ENCODE assay signal across 1 cellular context in genomic region chr4:48015678-48016077, GRCh38.
TF ChIP-seq lines count a peak whose summit lies in the region.

No MANE protein-coding gene starts in this region.

TF ChIP-seq in HepG2, 621 proteins besides CTCF, POLR2A, EP300 and RAD21:
- peak; percentile 66 for TF ChIP-seq ZMYM3 (CRISPR knock-in tag; IDR thresholded peaks at IDR 0.05)
- peak; percentile 61 for TF ChIP-seq ZNF460 (CRISPR knock-in tag; IDR thresholded peaks at IDR 0.05; ENCODE audit: borderline replicate concordance)
- no peak for TF ChIP-seq ZNF329 (CRISPR knock-in tag; IDR thresholded peaks at IDR 0.05; ENCODE audit: low read depth)
- no peak for TF ChIP-seq ZNF609 (CRISPR knock-in tag; IDR thresholded peaks at IDR 0.05; ENCODE audit: borderline replicate concordance)
- no peak for TF ChIP-seq ZNF616 (CRISPR knock-in tag; IDR thresholded peaks at IDR 0.05; ENCODE audit: low read depth)
- no peak for TF ChIP-seq ZNF263 (CRISPR knock-in tag; IDR thresholded peaks at IDR 0.05)
- TF ChIP-seq REST (IDR thresholded peaks at IDR 0.05; ENCODE audit: borderline replicate concordance in 1 of 2, low read depth in 1 of 2, low read length in 2 of 2), result no peak
- no peak for TF ChIP-seq TOPORS (CRISPR knock-in tag; IDR thresholded peaks at IDR 0.05)
- TF ChIP-seq MAX (IDR thresholded peaks at IDR 0.05), result 0 out of 2 replicates have a peak, but pooled peaks have one; percentile 3
- TF ChIP-seq ZFP36 (IDR thresholded peaks at IDR 0.05; ENCODE audit: borderline replicate concordance, low read depth, low read length, partially characterized antibody), result no peak
- no peak for TF ChIP-seq DNMT1 (CRISPR knock-in tag; IDR thresholded peaks at IDR 0.05)
- peak; percentile 45; the same call in 1 of the 2 replicates for TF ChIP-seq CHD4 (IDR thresholded peaks at IDR 0.05; ENCODE audit: borderline replicate concordance, low read length)
